1 cellular context compared by ENCODE assay signal in the genomic region with DNA sequence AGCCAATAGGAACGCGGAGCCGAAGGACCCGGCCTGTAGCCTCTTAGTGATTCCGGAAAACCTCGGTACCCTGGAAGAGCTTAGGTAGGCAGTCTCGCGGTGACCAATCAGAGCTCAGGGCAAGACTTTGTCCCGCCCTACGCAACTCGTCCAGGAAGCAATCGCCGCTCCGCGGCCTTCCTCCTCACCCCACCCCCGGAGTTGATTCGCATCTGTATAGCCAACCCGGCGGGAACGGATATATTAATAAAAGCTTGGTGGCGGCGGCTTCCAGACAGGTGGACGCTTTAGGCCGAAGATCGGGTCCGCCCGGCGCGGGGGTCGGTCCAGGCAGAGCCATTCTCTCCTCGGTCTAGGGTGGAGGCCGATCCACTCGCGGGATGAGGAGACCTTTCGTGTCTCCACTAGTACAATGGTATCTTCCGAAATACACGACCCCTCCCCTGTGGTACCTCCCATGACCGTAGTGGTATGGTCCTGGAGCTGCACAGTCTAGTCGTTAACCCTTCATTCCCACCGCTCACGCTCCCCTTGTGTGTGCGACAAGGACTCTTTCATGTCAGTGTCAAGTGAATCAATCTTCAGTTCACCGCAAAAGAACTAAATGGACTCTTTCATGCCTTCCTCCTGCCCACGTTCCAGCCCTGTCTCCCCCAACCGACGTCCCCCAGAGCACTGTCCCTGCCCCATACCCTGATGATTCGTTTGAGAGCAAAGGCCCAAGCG.
TF ChIP-seq lines count a peak whose summit lies in the region.

No MANE protein-coding gene starts in this region.

TF ChIP-seq in IMR-90, 13 proteins besides CTCF, POLR2A, EP300 and RAD21 (continued from another document):
- TF ChIP-seq NFE2L2 (IDR thresholded peaks at IDR 0.05; ENCODE audit: low read depth, low read length) = no peak
TF ChIP-seq in IMR-90: peak in this region for 3.
